In the genomic region with DNA sequence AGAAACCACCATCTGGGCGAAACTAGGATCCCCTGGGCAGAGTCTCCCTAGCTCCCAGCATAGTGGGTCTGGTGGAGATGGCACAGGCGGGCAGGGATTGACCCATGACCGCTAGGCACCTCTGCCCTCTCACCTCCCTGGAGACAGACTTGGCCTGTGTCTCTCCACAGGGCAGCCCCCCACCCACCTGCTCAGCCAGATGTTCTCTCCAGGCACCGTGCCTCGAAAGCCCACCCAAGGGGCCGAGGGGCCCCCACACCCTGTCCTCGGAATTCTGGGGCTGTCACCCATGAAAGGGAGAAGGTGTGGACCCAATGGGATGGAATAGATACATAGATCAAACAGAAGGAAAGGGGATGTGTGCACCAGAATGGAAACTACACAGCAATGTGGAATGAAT, we compare ENCODE assay signal across 19 cellular contexts.
DNase-seq lines count a peak whose midpoint lies in the region; ATAC-seq and TF ChIP-seq lines count a peak whose summit lies in the region.
"Had no signal": no experiment of that assay in that cellular context is flagged by ENCODE, and none has a peak within 500 bp of the region (broad histone marks: within the 10 kb centered on the region; RNA-seq: fewer than 3 reads in every experiment).

No MANE protein-coding gene starts in this region.

- CTCF ChIA-PET in RWPE1 (lab: Yijun Ruan, JAX): no interaction called here

- 82 to 88% methylated on average over 7 of the region's 7 CpGs for WGBS in lung, 2 donors

- no peaks in the 10 kb centered on the region for H3K4me1 ChIP-seq in lung (ENCODE audit: control insufficient read depth in 2 of 2, insufficient read depth in 2 of 2, low read length in 2 of 2)
- H3K4me1 ChIP-seq: A549 had no signal

- no peaks in the 10 kb centered on the region for H3K36me3 Mint-ChIP-seq in activated T-cell treated with anti-CD3 and anti-CD28 coated beads, Interleukin-2, amount 50 U/mL, for 4 hours (ENCODE audit: insufficient read depth)
- no peaks in the 10 kb centered on the region for H3K36me3 Mint-ChIP-seq in activated T-cell treated with anti-CD3 and anti-CD28 coated beads, Interleukin-2, amount 50 U/mL, for 24 hours (ENCODE audit: low read depth)
- H3K36me3 Mint-ChIP-seq: CD4-positive, CD25-positive, alpha-beta regulatory T cell; CD8-positive, alpha-beta memory T cell had no signal

- no peak for ATAC-seq in activated T-cell treated with anti-CD3 and anti-CD28 coated beads, Interleukin-2, amount 50 U/mL, for 4 hours
- ATAC-seq in lung (ENCODE audit: insufficient read depth, low FRiP score): no peak
- ATAC-seq in GM18511 (IDR thresholded peaks at IDR 0.05; ENCODE audit: unreplicated experiment): no peak

- H3K27ac ChIP-seq in lung (ENCODE audit: low read depth in 1 of 2, low read length in 1 of 2) (no peak overlapping the region), RWPE1 (no peak overlapping the region)
- H3K27ac ChIP-seq: 22Rv1, A549, GM23248, HL-60 had no signal

- H3K4me3 Mint-ChIP-seq in activated T-cell treated with anti-CD3 and anti-CD28 coated beads, Interleukin-2, amount 50 U/mL, for 4 hours: no peak overlapping the region
- H3K4me3 Mint-ChIP-seq in activated T-cell treated with anti-CD3 and anti-CD28 coated beads, Interleukin-2, amount 50 U/mL, for 24 hours: no peak overlapping the region
- H3K4me3 Mint-ChIP-seq: CD4-positive, CD25-positive, alpha-beta regulatory T cell; CD8-positive, alpha-beta memory T cell had no signal

- no peak overlapping the region for H3K4me3 ChIP-seq in lung
- H3K4me3 ChIP-seq: A549, GM23248 had no signal

- peaks cover 0 to 6% of the 10 kb centered on the region in 2 donors for H3K9me3 ChIP-seq in lung (ENCODE audit: control insufficient read depth in 2 of 2, insufficient read depth in 1 of 2, low read length in 1 of 2)
- H3K9me3 ChIP-seq: A549 had no signal

- peaks cover 5% of the 10 kb centered on the region for H3K9me3 Mint-ChIP-seq in activated T-cell treated with anti-CD3 and anti-CD28 coated beads, Interleukin-2, amount 50 U/mL, for 4 hours
- no peaks in the 10 kb centered on the region for H3K9me3 Mint-ChIP-seq in activated T-cell treated with anti-CD3 and anti-CD28 coated beads, Interleukin-2, amount 50 U/mL, for 24 hours

- no peaks in the 10 kb centered on the region for H3K27me3 ChIP-seq in lung (ENCODE audit: control insufficient read depth, insufficient read depth)

- no peak for TF ChIP-seq CTCF in lung (IDR thresholded peaks at IDR 0.05; ENCODE audit: control extremely low read depth, extremely low read depth)
- TF ChIP-seq CTCF in RWPE1 (conservative IDR thresholded peaks at IDR 0.05; ENCODE audit: low read depth): no peak

- H3K36me3 ChIP-seq in lung (ENCODE audit: control insufficient read depth in 2 of 2, insufficient read depth in 2 of 2, low read length in 2 of 2): no peaks in the 10 kb centered on the region

- DNase-seq in activated T-cell treated with anti-CD3 and anti-CD28 coated beads, Interleukin-2, amount 50 U/mL, for 4 hours: peak; percentile 3
- no peak for DNase-seq in activated T-cell treated with anti-CD3 and anti-CD28 coated beads, Interleukin-2, amount 50 U/mL, for 24 hours
- peak; percentile 31 for DNase-seq in ecto neural progenitor cell (ENCODE audit: low spot score)
- DNase-seq in lung (ENCODE audit: low spot score): peak; percentile 22
- no peak for DNase-seq in RWPE1 (ENCODE audit: low spot score)
- no peak for DNase-seq in NCI-H524 (lab: John Stamatoyannopoulos, UW)
- DNase-seq in DMS53 treated with DMSO at 0.1 percent for 48 hours (lab: John Stamatoyannopoulos, UW; ENCODE audit: unreplicated experiment): no peak
- DNase-seq: AML-193; CD4-positive, CD25-positive, alpha-beta regulatory T cell; CD8-positive, alpha-beta memory T cell; COR-L47; DMS79; GDM1; GM23248; HCEC 1CT had no signal

- POLR2A ChIA-PET in RWPE1 (lab: Yijun Ruan, JAX; ENCODE audit: low non-redundant PET): no interaction called here

- no peaks in the 10 kb centered on the region for H3K4me1 Mint-ChIP-seq in activated T-cell treated with anti-CD3 and anti-CD28 coated beads, Interleukin-2, amount 50 U/mL, for 4 hours (ENCODE audit: low read depth)
- H3K4me1 Mint-ChIP-seq in activated T-cell treated with anti-CD3 and anti-CD28 coated beads, Interleukin-2, amount 50 U/mL, for 24 hours (ENCODE audit: low read depth): no peaks in the 10 kb centered on the region
- H3K4me1 Mint-ChIP-seq: CD4-positive, CD25-positive, alpha-beta regulatory T cell; CD8-positive, alpha-beta memory T cell had no signal

- peaks cover 20% of the 10 kb centered on the region for H3K27me3 Mint-ChIP-seq in activated T-cell treated with anti-CD3 and anti-CD28 coated beads, Interleukin-2, amount 50 U/mL, for 4 hours (ENCODE audit: low read depth)
- H3K27me3 Mint-ChIP-seq in activated T-cell treated with anti-CD3 and anti-CD28 coated beads, Interleukin-2, amount 50 U/mL, for 24 hours: peaks cover 49% of the 10 kb centered on the region

- no peak overlapping the region for H3K27ac Mint-ChIP-seq in activated T-cell treated with anti-CD3 and anti-CD28 coated beads, Interleukin-2, amount 50 U/mL, for 24 hours
- H3K27ac Mint-ChIP-seq: CD4-positive, CD25-positive, alpha-beta regulatory T cell; CD8-positive, alpha-beta memory T cell had no signal

Comparison
In these comparisons a context has a peak if more than half of its experiments do, and no peak if none do; other contexts are left out.
1. DNase-seq: peak in activated T-cell treated with anti-CD3 and anti-CD28 coated beads, Interleukin-2, amount 50 U/mL, for 4 hours (single experiment), ecto neural progenitor cell (single experiment) and lung (single experiment); none in activated T-cell treated with anti-CD3 and anti-CD28 coated beads, Interleukin-2, amount 50 U/mL, for 24 hours (single experiment), RWPE1 (single experiment), NCI-H524 (0 of 2) and DMS53 treated with DMSO at 0.1 percent for 48 hours (single experiment).